Comparison of ENCODE assay signal across 1 cellular context in the genomic region with DNA sequence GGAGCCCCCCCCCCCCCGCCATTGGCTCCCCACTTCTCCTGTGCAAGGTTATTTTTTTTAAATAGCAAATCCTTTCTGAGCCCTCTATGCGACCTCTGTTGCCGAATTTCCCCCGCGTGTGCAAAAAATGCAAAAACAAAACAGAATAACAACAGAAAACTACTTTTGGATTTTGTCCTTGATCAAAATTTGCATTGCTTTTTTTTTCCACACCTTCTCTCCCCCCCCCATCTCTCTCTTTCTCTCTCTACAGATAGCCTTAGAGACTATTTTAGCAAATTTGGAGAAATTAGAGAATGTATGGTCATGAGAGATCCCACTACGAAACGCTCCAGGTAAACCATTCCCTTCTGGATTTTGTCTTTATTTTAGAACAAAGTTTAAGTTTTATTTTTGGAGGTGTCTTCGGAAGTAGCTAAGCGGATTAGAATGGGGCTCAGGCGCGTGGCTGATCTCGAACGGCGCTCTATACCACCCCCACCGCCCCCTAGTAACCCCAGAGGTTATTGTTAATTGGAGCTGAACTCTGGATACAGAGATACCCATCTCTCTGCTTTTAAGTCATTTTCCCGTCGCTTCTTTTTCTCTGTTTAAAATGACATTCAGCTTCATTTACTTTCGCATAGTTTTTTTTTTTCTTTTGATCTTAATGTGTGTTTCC.
TF ChIP-seq lines count a peak whose summit lies in the region.

No MANE protein-coding gene starts in this region.

TF ChIP-seq in IMR-90, 13 proteins besides CTCF, POLR2A, EP300 and RAD21 (continued from another document):
- TF ChIP-seq SMC3 (IDR thresholded peaks at IDR 0.05; ENCODE audit: low read depth, low read length): no peak
